In the genomic region with DNA sequence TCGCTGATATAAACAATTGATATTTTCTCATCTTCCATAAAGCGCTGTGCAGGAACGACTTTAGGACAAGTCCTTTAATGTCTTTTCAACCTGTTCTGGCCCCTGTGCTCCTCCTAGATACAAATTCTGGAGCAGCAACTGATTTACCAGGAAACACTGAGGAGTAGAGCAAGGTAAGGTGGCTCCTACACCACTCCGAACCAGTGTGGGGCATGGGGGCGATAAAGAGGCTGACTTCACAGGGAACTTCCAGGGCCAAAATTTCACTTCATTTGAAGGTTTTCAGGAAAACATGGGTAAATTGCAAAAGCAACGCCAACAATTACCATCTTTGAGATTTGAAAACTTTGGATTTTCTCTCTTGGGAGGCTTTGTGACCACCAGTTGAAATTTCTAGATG, we compare ENCODE assay signal across 20 cellular contexts.
"Had no signal": no experiment of that assay in that cellular context is flagged by ENCODE, and none has a peak within 500 bp of the region (broad histone marks: within the 10 kb centered on the region; RNA-seq: fewer than 3 reads in every experiment).

No MANE protein-coding gene starts in this region.

- H3K27me3 ChIP-seq: neural progenitor cell, right atrium auricular region, tibial nerve, vagina had no signal

- H3K9me3 ChIP-seq: right atrium auricular region, tibial nerve, vagina had no signal

- FAIRE-seq: colon had no signal

- H3K27ac Mint-ChIP-seq: activated CD8-positive, alpha-beta T cell treated with anti-CD3 and anti-CD28 coated beads for 36 hours; activated naive CD8-positive, alpha-beta T cell had no signal

- H3K4me2 ChIP-seq: neural progenitor cell had no signal

- H3K27me3 Mint-ChIP-seq: activated CD8-positive, alpha-beta T cell treated with anti-CD3 and anti-CD28 coated beads for 36 hours; activated naive CD8-positive, alpha-beta T cell had no signal

- ATAC-seq: activated CD8-positive, alpha-beta T cell treated with anti-CD3 and anti-CD28 coated beads for 36 hours; esophagus mucosa; left ventricle myocardium superior had no signal

- H3K4me3 ChIP-seq: neural progenitor cell, right atrium auricular region, tibial nerve, vagina had no signal

- H3K4me3 Mint-ChIP-seq: activated CD8-positive, alpha-beta T cell treated with anti-CD3 and anti-CD28 coated beads for 36 hours; activated naive CD8-positive, alpha-beta T cell; neural progenitor cell had no signal

- H3K36me3 Mint-ChIP-seq: neural progenitor cell had no signal

- H3K36me3 ChIP-seq: neural progenitor cell, right atrium auricular region, tibial nerve, vagina, WERI-Rb-1 had no signal

- H3K27ac ChIP-seq: neural progenitor cell, right atrium auricular region, tibial nerve, vagina, WERI-Rb-1 had no signal

- DNase-seq: activated CD4-positive, alpha-beta T cell treated with anti-CD3 and anti-CD28 coated beads for 48 hours; activated CD8-positive, alpha-beta T cell treated with anti-CD3 and anti-CD28 coated beads for 36 hours; activated gamma-delta T cell treated with Interleukin-2 at 50 U/mL for 16 hours; activated T-cell treated with anti-CD3 and anti-CD28 coated beads, Interleukin-2, amount 50 U/mL, for 48 hours; amniotic stem cell; left ventricle myocardium superior; mesenchymal stem cell; stimulated activated CD4-positive, alpha-beta T cell treated with anti-CD3 and anti-CD28 coated beads, Interleukin-15, amount 100 ng/mL, for 24 hours; stimulated activated CD4-positive, alpha-beta T cell treated with anti-CD3 and anti-CD28 coated beads, Interleukin-4, amount 100 ng/mL, for 1 hour; stimulated activated naive CD4-positive, alpha-beta T cell treated with Interleukin-2 at 50 U/mL for 16 hours; substantia nigra; T-helper 1 cell; WERI-Rb-1 had no signal

- H3K9ac ChIP-seq: neural progenitor cell had no signal
